Comparison of ENCODE assay signal across 8 cellular contexts in genomic region chr3:69081583-69082262, GRCh38. TPM values are rescaled to one million over a fixed set of nuclear protein-coding genes. Genes with fewer than 3 reads are reported as not detected.
A peak's percentile ranks its signal among the peaks of the same experiment; 100 is the strongest.
DNase-seq lines count a peak whose midpoint lies in the region; ATAC-seq, FAIRE-seq and TF ChIP-seq lines count a peak whose summit lies in the region.

No MANE protein-coding gene starts in this region.

- no peak for ATAC-seq in right cardiac atrium
- no peak for ATAC-seq in T-helper 17 cell
- ATAC-seq in upper lobe of right lung = no peak
- no peak for ATAC-seq in GM18867 (IDR thresholded peaks at IDR 0.05; ENCODE audit: unreplicated experiment)

- H3K27me3 Mint-ChIP-seq in T-helper 17 cell = no peaks in the 10 kb centered on the region

- H4K20me1 ChIP-seq in keratinocyte (ENCODE audit: control insufficient read depth, extremely low read depth, insufficient read depth, low read length) = no peaks in the 10 kb centered on the region

- TF ChIP-seq CTCF in keratinocyte (optimal IDR thresholded peaks at IDR 0.05 in 1 of 3, IDR thresholded peaks at IDR 0.05 in 1 of 3, conservative IDR thresholded peaks at IDR 0.05 in 1 of 3; ENCODE audit: extremely low read depth in 1 of 3, insufficient read depth in 2 of 3, low read length in 3 of 3) (no peak), upper lobe of right lung (IDR thresholded peaks at IDR 0.05) (no peak)

- H3K9me3 ChIP-seq in right cardiac atrium (ENCODE audit: control insufficient read depth, low read length) = no peaks in the 10 kb centered on the region
- H3K9me3 ChIP-seq in T-helper 17 cell (ENCODE audit: control insufficient read depth, low read length, poor library complexity, severe bottlenecking) = no peaks in the 10 kb centered on the region
- H3K9me3 ChIP-seq in keratinocyte (ENCODE audit: control insufficient read depth, low read depth, low read length) = no peaks in the 10 kb centered on the region
- no peaks in the 10 kb centered on the region for H3K9me3 ChIP-seq in upper lobe of right lung

- peak overlapping the region; percentile 33 for H3K4me3 Mint-ChIP-seq in T-helper 17 cell

- peak overlapping the region; percentile 97 for H3K27ac Mint-ChIP-seq in T-helper 17 cell

- H3K4me1 ChIP-seq in right cardiac atrium (ENCODE audit: control insufficient read depth, insufficient read depth, low read length) = no peaks in the 10 kb centered on the region
- H3K4me1 ChIP-seq in keratinocyte (ENCODE audit: control insufficient read depth, extremely low read depth, insufficient read depth, low read length) = peaks cover 53% of the 10 kb centered on the region
- H3K4me1 ChIP-seq in upper lobe of right lung = peaks cover 40% of the 10 kb centered on the region

- H3K27ac ChIP-seq in right cardiac atrium (ENCODE audit: low read length) (peak overlapping the region; percentile 32), keratinocyte (ENCODE audit: control insufficient read depth, insufficient read depth, low read length) (peak overlapping the region; percentile 94), upper lobe of right lung (peak overlapping the region; percentile 92)

- 67% methylated on average over 5 of the region's 5 CpGs for WGBS in right cardiac atrium

- peak overlapping the region; percentile 10 for H3K9ac ChIP-seq in keratinocyte (ENCODE audit: control insufficient read depth, extremely low read depth, insufficient read depth, low read length)

- H3K4me2 ChIP-seq in keratinocyte (ENCODE audit: control insufficient read depth, extremely low read depth, insufficient read depth, low read depth, low read length) = peak overlapping the region; percentile 62

- no peaks in the 10 kb centered on the region for H3K36me3 Mint-ChIP-seq in T-helper 17 cell (ENCODE audit: low read depth)

- H3K4me3 ChIP-seq in right cardiac atrium (ENCODE audit: low read length) (no peak overlapping the region), keratinocyte (ENCODE audit: control insufficient read depth in 2 of 3, extremely low read depth in 1 of 3, insufficient read depth in 2 of 3, low read depth in 1 of 3, low read length in 3 of 3) (no peak overlapping the region), upper lobe of right lung (no peak overlapping the region)

- H3K27me3 ChIP-seq in right cardiac atrium (ENCODE audit: control insufficient read depth, insufficient read depth) (no peaks in the 10 kb centered on the region), keratinocyte (ENCODE audit: control insufficient read depth, extremely low read depth, insufficient read depth, low read length) (no peaks in the 10 kb centered on the region), upper lobe of right lung (no peaks in the 10 kb centered on the region)

- dilution Hi-C loops in keratinocyte (cut with MboI; ENCODE audit: extremely low pct_ligation_motif_present, low sequenced_read_pairs) = no loop called here

- peaks cover 47% of the 10 kb centered on the region for H3K4me1 Mint-ChIP-seq in T-helper 17 cell

- H3K79me2 ChIP-seq in keratinocyte (ENCODE audit: control insufficient read depth, insufficient read depth, low read length) = peaks cover 35% of the 10 kb centered on the region

- no peaks in the 10 kb centered on the region for H3K9me1 ChIP-seq in keratinocyte (ENCODE audit: control insufficient read depth, extremely low read depth, insufficient read depth, low read length)

- H2AFZ ChIP-seq in keratinocyte (ENCODE audit: control insufficient read depth, low read length) = peak overlapping the region; percentile 70

- no peaks in the 10 kb centered on the region for H3K36me3 ChIP-seq in keratinocyte (ENCODE audit: control insufficient read depth in 2 of 2, extremely low read depth in 1 of 2, insufficient read depth in 2 of 2, low read length in 2 of 2)
- H3K36me3 ChIP-seq in upper lobe of right lung = peaks cover under 1% of the 10 kb centered on the region

- intact Hi-C loops in right cardiac atrium (cut with DNase I) (no loop called here), cardiac septum (cut with DNase I) (loop anchor here (5.0 kb wide), 1 partner anchor 69 kb away; the partner anchor contains the start of gene EOGT), upper lobe of right lung (cut with DNase I) (no loop called here)

- FAIRE-seq in keratinocyte (lab: Jason Lieb, UNC) = peak; percentile 84

- DNase-seq in right cardiac atrium (no peak), cardiac septum (ENCODE audit: low spot score) (no peak), T-helper 17 cell (no peak), keratinocyte (ENCODE audit: low read depth, low spot score) (no peak), upper lobe of right lung (no peak), NCI-H748 (lab: John Stamatoyannopoulos, UW; ENCODE audit: unreplicated experiment) (no peak), NCI-H187 (lab: John Stamatoyannopoulos, UW) (no peak)

RNA-seq across cellular contexts. Expression of gene UBA3, which starts 1.6 kb away (rescaled TPM):
- total RNA-seq in right cardiac atrium = 10 to 100 TPM; 63.8 to 67.5 (median 65.2) TPM
- polyA plus RNA-seq in right cardiac atrium = 51.4 TPM
- total RNA-seq in cardiac septum = 84.7 TPM
- total RNA-seq in T-helper 17 cell = 10 to 100 TPM; 53.5 to 56.2 TPM
- 72.0 to 125 TPM (median 81.7 TPM) in 3 replicates for polyA plus RNA-seq in keratinocyte
- polyA plus RNA-seq in keratinocyte (2011; ENCODE audit: low read depth) = 35.4 TPM
- polyA plus RNA-seq in keratinocyte (2011; cell fraction: cytosol; rRNA removed) = 50.4 and 100 TPM in 2 replicates
- 95.3 and 116 TPM in 2 replicates for polyA plus RNA-seq in keratinocyte (2011; cell fraction: nucleus; rRNA removed)
- 44.4 and 66.0 TPM in 2 replicates for polyA plus RNA-seq in keratinocyte (2012; ENCODE audit: low replicate concordance)
- polyA minus RNA-seq in keratinocyte = 13.0 to 45.9 TPM (median 30.9 TPM) in 3 replicates
- polyA minus RNA-seq in keratinocyte (2011; cell fraction: cytosol; rRNA and poly(A)+ RNA removed) = 38.8 TPM
- 30.7 and 47.9 TPM in 2 replicates for polyA minus RNA-seq in keratinocyte (2011; cell fraction: nucleus; rRNA and poly(A)+ RNA removed)
- 55.3 TPM for total RNA-seq in upper lobe of right lung

RNA-seq across cellular contexts. Expression of gene ARL6IP5, which starts 3.0 kb away (rescaled TPM):
- 100 to 1,000 TPM; 162 to 233 (median 227) TPM for total RNA-seq in right cardiac atrium
- polyA plus RNA-seq in right cardiac atrium = 261 TPM
- total RNA-seq in cardiac septum = 167 TPM
- total RNA-seq in T-helper 17 cell = 100 to 1,000 TPM; 112 to 118 TPM
- 87.2 to 113 TPM (median 112 TPM) in 3 replicates for polyA plus RNA-seq in keratinocyte
- 29.2 TPM for polyA plus RNA-seq in keratinocyte (2011; ENCODE audit: low read depth)
- 74.3 and 129 TPM in 2 replicates for polyA plus RNA-seq in keratinocyte (2011; cell fraction: cytosol; rRNA removed)
- 109 and 146 TPM in 2 replicates for polyA plus RNA-seq in keratinocyte (2011; cell fraction: nucleus; rRNA removed)
- 44.6 and 78.4 TPM in 2 replicates for polyA plus RNA-seq in keratinocyte (2012; ENCODE audit: low replicate concordance)
- 46.8 to 105 TPM (median 86.8 TPM) in 3 replicates for polyA minus RNA-seq in keratinocyte
- 81.7 TPM for polyA minus RNA-seq in keratinocyte (2011; cell fraction: cytosol; rRNA and poly(A)+ RNA removed)
- 43.5 and 73.1 TPM in 2 replicates for polyA minus RNA-seq in keratinocyte (2011; cell fraction: nucleus; rRNA and poly(A)+ RNA removed)
- total RNA-seq in upper lobe of right lung = 132 TPM

RNA-seq across cellular contexts. Expression of gene TMF1, which starts 29.6 kb away (rescaled TPM):
- total RNA-seq in right cardiac atrium (10 to 100 TPM; 21.1 to 28.5 (median 22.5) TPM), cardiac septum (22.8 TPM), T-helper 17 cell (10 to 100 TPM; 68.1 to 84.5 TPM), upper lobe of right lung (38.0 TPM)
- polyA plus RNA-seq in right cardiac atrium (6.7 TPM), keratinocyte (8.5 to 13.7 TPM (median 9.6 TPM) in 3 replicates)
- 51.5 TPM for polyA plus RNA-seq in keratinocyte (2011; ENCODE audit: low read depth)
- 6.0 and 9.1 TPM in 2 replicates for polyA plus RNA-seq in keratinocyte (2011; cell fraction: cytosol; rRNA removed)
- polyA plus RNA-seq in keratinocyte (2011; cell fraction: nucleus; rRNA removed) = 10.6 and 14.8 TPM in 2 replicates
- polyA plus RNA-seq in keratinocyte (2012; ENCODE audit: low replicate concordance) = 14.8 and 15.6 TPM in 2 replicates
- polyA minus RNA-seq in keratinocyte = 1.7 to 12.6 TPM (median 12.0 TPM) in 3 replicates
- polyA minus RNA-seq in keratinocyte (2011; cell fraction: cytosol; rRNA and poly(A)+ RNA removed) = 7.3 TPM
- 13.9 and 26.9 TPM in 2 replicates for polyA minus RNA-seq in keratinocyte (2011; cell fraction: nucleus; rRNA and poly(A)+ RNA removed)

RNA-seq across cellular contexts. Expression of gene LMOD3, which starts 40.7 kb away (rescaled TPM):
- total RNA-seq in right cardiac atrium (100 to 1,000 TPM in 1 of 4 donors, 10 to 100 TPM in 3; 44.1 to 127 (median 62.9) TPM), cardiac septum (117 TPM), T-helper 17 cell (not detected), upper lobe of right lung (0.12 TPM)
- polyA plus RNA-seq in right cardiac atrium (64.0 TPM), keratinocyte (not detected in 3 replicates)
- polyA plus RNA-seq in keratinocyte (2011; ENCODE audit: low read depth) = not detected
- polyA plus RNA-seq in keratinocyte (2011; cell fraction: cytosol; rRNA removed) = not detected in 2 replicates
- polyA plus RNA-seq in keratinocyte (2011; cell fraction: nucleus; rRNA removed) = 0.05 TPM in 1 of 2 replicates, not detected in the other
- polyA plus RNA-seq in keratinocyte (2012; ENCODE audit: low replicate concordance) = 0.06 TPM in 1 of 2 replicates, not detected in the other
- not detected in 3 replicates for polyA minus RNA-seq in keratinocyte
- not detected for polyA minus RNA-seq in keratinocyte (2011; cell fraction: cytosol; rRNA and poly(A)+ RNA removed)
- polyA minus RNA-seq in keratinocyte (2011; cell fraction: nucleus; rRNA and poly(A)+ RNA removed) = not detected in 2 replicates

Comparison
In these comparisons a context has a peak if more than half of its experiments do, and no peak if none do; other contexts are left out.
1. H3K27ac ChIP-seq: peak in every context shown above with its lines; median percentile 94 in keratinocyte; 92 in upper lobe of right lung; 32 in right cardiac atrium.